In the genomic region with DNA sequence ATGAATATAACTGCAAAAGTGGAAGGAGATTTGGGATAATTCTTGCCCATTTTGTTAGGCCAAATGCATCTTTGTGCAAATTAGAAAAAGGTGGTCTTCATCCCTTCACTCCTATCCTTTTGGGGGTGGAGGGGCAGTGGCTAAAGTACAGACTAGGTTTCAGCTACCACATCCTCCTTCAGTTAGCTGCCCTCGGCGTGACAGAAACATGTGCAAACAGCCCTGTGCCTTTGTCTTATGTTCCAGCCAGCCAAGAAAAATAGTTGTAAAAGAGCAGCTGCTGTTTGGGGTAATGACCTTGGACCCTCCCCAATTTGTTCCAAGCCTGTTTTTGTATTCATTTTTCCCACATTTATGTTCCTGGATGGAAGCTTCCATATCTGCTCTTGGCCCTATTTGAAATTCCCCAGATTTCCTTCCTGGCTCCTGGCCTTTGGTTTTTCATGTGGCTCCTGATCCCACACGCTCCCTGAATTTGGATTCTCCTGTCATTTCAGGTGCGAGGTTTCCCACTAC, we compare ENCODE assay signal across 1 cellular context.
TF ChIP-seq lines count a peak whose summit lies in the region.

No MANE protein-coding gene starts in this region.

TF ChIP-seq in HepG2, 621 proteins besides CTCF, POLR2A, EP300 and RAD21 (continued from another document):
- TF ChIP-seq TCF12 (IDR thresholded peaks at IDR 0.05) (no peak), TCF12 (CRISPR knock-in tag; IDR thresholded peaks at IDR 0.05) (no peak)
